In the genomic region with DNA sequence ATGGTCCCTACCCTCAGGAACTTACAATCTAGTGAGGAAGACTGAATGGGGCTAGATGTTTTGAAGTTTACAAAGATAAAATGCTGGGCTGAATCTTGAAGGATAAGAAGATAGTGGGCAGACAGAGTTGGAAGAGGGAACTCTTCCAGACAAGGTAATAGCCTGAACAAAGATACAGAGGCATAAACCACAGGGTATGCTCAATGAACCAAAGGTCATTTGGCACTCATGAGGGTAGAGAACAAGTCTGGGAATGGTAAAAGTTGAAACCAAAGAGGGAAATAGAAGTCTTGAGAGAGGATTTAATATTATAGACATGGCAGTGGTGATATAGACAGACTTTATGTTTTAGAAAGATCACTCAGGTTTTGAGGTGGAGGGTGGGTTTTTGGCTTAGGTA, we compare ENCODE assay signal across 1 cellular context.
TF ChIP-seq lines count a peak whose summit lies in the region.

No MANE protein-coding gene starts in this region.

TF ChIP-seq in liver, 16 proteins besides CTCF, POLR2A, EP300 and RAD21 (continued from another document):
- TF ChIP-seq GABPA (IDR thresholded peaks at IDR 0.05 in 1 of 2, conservative IDR thresholded peaks at IDR 0.05 in 1 of 2) = no peak
